17 cellular contexts compared by ENCODE assay signal in genomic region chr19:19602136-19602712, GRCh38. TPM values are rescaled to one million over a fixed set of nuclear protein-coding genes. Genes with fewer than 3 reads are reported as not detected.
DNase-seq lines count a peak whose midpoint lies in the region; ATAC-seq, FAIRE-seq and TF ChIP-seq lines count a peak whose summit lies in the region.
"Had no signal": no experiment of that assay in that cellular context is flagged by ENCODE, and none has a peak within 500 bp of the region (broad histone marks: within the 10 kb centered on the region; RNA-seq: fewer than 3 reads in every experiment).

No MANE protein-coding gene starts in this region.

- H3K9me3 Mint-ChIP-seq in Calu3 (ENCODE audit: low read depth, unreplicated experiment): no peaks in the 10 kb centered on the region
- H3K9me3 Mint-ChIP-seq in activated T-helper 2 cell treated with anti-CD3 and anti-CD28 coated beads, Interferon-gamma antibody, Interleukin-2, Interleukin-4, amounts not matched to agents 10 μg/mL and 5 μg/mL and 100 μg/mL, durations not matched to agents 14 hours and 24 hours and 36 hours: peaks cover 4% of the 10 kb centered on the region
- H3K9me3 Mint-ChIP-seq: nephron had no signal

- TF ChIP-seq CTCF in Calu3 (IDR thresholded peaks at IDR 0.05; ENCODE audit: unreplicated experiment) (no peak), RWPE2 (IDR thresholded peaks at IDR 0.05; ENCODE audit: poor library complexity, severe bottlenecking) (no peak), keratinocyte (optimal IDR thresholded peaks at IDR 0.05 in 1 of 3, IDR thresholded peaks at IDR 0.05 in 1 of 3, conservative IDR thresholded peaks at IDR 0.05 in 1 of 3; ENCODE audit: extremely low read depth in 1 of 3, insufficient read depth in 2 of 3, low read length in 3 of 3) (no peak)

- CTCF ChIA-PET in Calu3 (lab: Charles Lee): interaction anchor here (0.5 kb wide), 1 partner anchor 10 kb away, joined by 4 read pairs; no protein-coding TSS in a partner anchor

- no peaks in the 10 kb centered on the region for H3K9me1 ChIP-seq in keratinocyte (ENCODE audit: control insufficient read depth, extremely low read depth, insufficient read depth, low read length)

- H3K27me3 ChIP-seq in RWPE2 (ENCODE audit: insufficient read depth, poor library complexity, severe bottlenecking): no peaks in the 10 kb centered on the region
- no peaks in the 10 kb centered on the region for H3K27me3 ChIP-seq in keratinocyte (ENCODE audit: control insufficient read depth, extremely low read depth, insufficient read depth, low read length)
- H3K27me3 ChIP-seq: SJSA1 had no signal

- no peaks in the 10 kb centered on the region for H4K20me1 ChIP-seq in keratinocyte (ENCODE audit: control insufficient read depth, extremely low read depth, insufficient read depth, low read length)

- no peaks in the 10 kb centered on the region for H3K27me3 Mint-ChIP-seq in Calu3 (ENCODE audit: unreplicated experiment)
- H3K27me3 Mint-ChIP-seq in activated T-helper 2 cell treated with anti-CD3 and anti-CD28 coated beads, Interferon-gamma antibody, Interleukin-2, Interleukin-4, amounts not matched to agents 10 μg/mL and 5 μg/mL and 100 μg/mL, durations not matched to agents 14 hours and 24 hours and 36 hours (ENCODE audit: low read depth): no peaks in the 10 kb centered on the region

- DNase-seq in Calu3 (no peak), RWPE2 (ENCODE audit: low spot score) (no peak), keratinocyte (ENCODE audit: low read depth, low spot score) (no peak), NCI-H510A (lab: John Stamatoyannopoulos, UW) (no peak), COR-L47 (lab: John Stamatoyannopoulos, UW) (no peak)
- no peak for DNase-seq in activated T-helper 2 cell treated with anti-CD3 and anti-CD28 coated beads, Interferon-gamma antibody, Interleukin-2, Interleukin-4, amounts not matched to agents 10 μg/mL and 5 μg/mL and 100 μg/mL, durations not matched to agents 14 hours and 24 hours and 36 hours (ENCODE audit: low spot score)
- DNase-seq: C1 segment of cervical spinal cord, KBM-7, kidney, NCI-H187, retina had no signal

- dilution Hi-C loops in keratinocyte (cut with MboI; ENCODE audit: extremely low pct_ligation_motif_present, low sequenced_read_pairs): no loop called here

- FAIRE-seq in keratinocyte (lab: Jason Lieb, UNC): no peak
- FAIRE-seq: astrocyte, kidney had no signal

- H3K9me3 ChIP-seq in RWPE2 (ENCODE audit: severe bottlenecking): no peaks in the 10 kb centered on the region
- H3K9me3 ChIP-seq in keratinocyte (ENCODE audit: control insufficient read depth, low read depth, low read length): no peaks in the 10 kb centered on the region
- H3K9me3 ChIP-seq: SJSA1 had no signal

- peak overlapping the region; percentile 82 for H3K4me2 ChIP-seq in keratinocyte (ENCODE audit: control insufficient read depth, extremely low read depth, insufficient read depth, low read depth, low read length)

- H3K9ac ChIP-seq in keratinocyte (ENCODE audit: control insufficient read depth, extremely low read depth, insufficient read depth, low read length): no peak overlapping the region

- no peaks in the 10 kb centered on the region for H3K79me2 ChIP-seq in keratinocyte (ENCODE audit: control insufficient read depth, insufficient read depth, low read length)

- H3K4me3 Mint-ChIP-seq in Calu3 (ENCODE audit: low read depth, unreplicated experiment): no peak overlapping the region
- no peak overlapping the region for H3K4me3 Mint-ChIP-seq in activated T-helper 2 cell treated with anti-CD3 and anti-CD28 coated beads, Interferon-gamma antibody, Interleukin-2, Interleukin-4, amounts not matched to agents 10 μg/mL and 5 μg/mL and 100 μg/mL, durations not matched to agents 14 hours and 24 hours and 36 hours (ENCODE audit: low read depth)
- H3K4me3 Mint-ChIP-seq: nephron had no signal

- H3K4me3 ChIP-seq in RWPE2 (ENCODE audit: severe bottlenecking) (no peak overlapping the region), keratinocyte (ENCODE audit: control insufficient read depth in 2 of 3, extremely low read depth in 1 of 3, insufficient read depth in 2 of 3, low read depth in 1 of 3, low read length in 3 of 3) (no peak overlapping the region)
- H3K4me3 ChIP-seq: SJSA1 had no signal

- H3K36me3 ChIP-seq in RWPE2 (ENCODE audit: low read depth) (no peaks in the 10 kb centered on the region; the same call in 1 of the 2 replicates), keratinocyte (ENCODE audit: control insufficient read depth in 2 of 2, extremely low read depth in 1 of 2, insufficient read depth in 2 of 2, low read length in 2 of 2) (no peaks in the 10 kb centered on the region)
- H3K36me3 ChIP-seq: SJSA1 had no signal

- intact Hi-C loops in Calu3 (cut with micrococcal nuclease; ENCODE audit: unreplicated experiment): loop anchor here (10.0 kb wide), 1 partner anchor 47 kb away; no protein-coding TSS in a partner anchor
- intact Hi-C loops in activated T-helper 2 cell treated with anti-CD3 and anti-CD28 coated beads, Interferon-gamma antibody, Interleukin-2, Interleukin-4, amounts not matched to agents 10 μg/mL and 5 μg/mL and 100 μg/mL, durations not matched to agents 14 hours and 24 hours and 36 hours (cut with micrococcal nuclease): no loop called here

- peaks cover 29% of the 10 kb centered on the region for H3K4me1 Mint-ChIP-seq in Calu3 (ENCODE audit: low read depth, unreplicated experiment)
- H3K4me1 Mint-ChIP-seq in activated T-helper 2 cell treated with anti-CD3 and anti-CD28 coated beads, Interferon-gamma antibody, Interleukin-2, Interleukin-4, amounts not matched to agents 10 μg/mL and 5 μg/mL and 100 μg/mL, durations not matched to agents 14 hours and 24 hours and 36 hours (ENCODE audit: low read depth): peaks cover 56% of the 10 kb centered on the region

- BruUV-seq in Calu3 (replicated peaks; lab: Mats Ljungman, UMichigan): no TSS peak

- H3K27ac Mint-ChIP-seq in Calu3 (ENCODE audit: unreplicated experiment): peak overlapping the region; percentile 72
- H3K27ac Mint-ChIP-seq in activated T-helper 2 cell treated with anti-CD3 and anti-CD28 coated beads, Interferon-gamma antibody, Interleukin-2, Interleukin-4, amounts not matched to agents 10 μg/mL and 5 μg/mL and 100 μg/mL, durations not matched to agents 14 hours and 24 hours and 36 hours: peak overlapping the region; percentile 94
- H3K27ac Mint-ChIP-seq: nephron had no signal

- peaks cover 15% of the 10 kb centered on the region for H3K36me3 Mint-ChIP-seq in Calu3 (ENCODE audit: insufficient read depth, unreplicated experiment)
- H3K36me3 Mint-ChIP-seq in activated T-helper 2 cell treated with anti-CD3 and anti-CD28 coated beads, Interferon-gamma antibody, Interleukin-2, Interleukin-4, amounts not matched to agents 10 μg/mL and 5 μg/mL and 100 μg/mL, durations not matched to agents 14 hours and 24 hours and 36 hours (ENCODE audit: low read depth): peaks cover 36% of the 10 kb centered on the region

- no peak for ATAC-seq in RWPE2 (ENCODE audit: low read depth)
- ATAC-seq in GM21619 (IDR thresholded peaks at IDR 0.05; ENCODE audit: unreplicated experiment): no peak
- ATAC-seq in HG03460 (IDR thresholded peaks at IDR 0.05; ENCODE audit: unreplicated experiment): no peak

- no peak overlapping the region for H2AFZ ChIP-seq in keratinocyte (ENCODE audit: control insufficient read depth, low read length)

- H3K27ac ChIP-seq in RWPE2 (ENCODE audit: poor library complexity, severe bottlenecking) (peak overlapping the region; percentile 83), keratinocyte (ENCODE audit: control insufficient read depth, insufficient read depth, low read length) (peak overlapping the region; percentile 71)
- H3K27ac ChIP-seq: SJSA1 had no signal

- H3K4me1 ChIP-seq in RWPE2 (ENCODE audit: insufficient read depth, poor library complexity, severe bottlenecking) (peaks cover 38% of the 10 kb centered on the region), keratinocyte (ENCODE audit: control insufficient read depth, extremely low read depth, insufficient read depth, low read length) (peaks cover 27% of the 10 kb centered on the region)
- H3K4me1 ChIP-seq: SJSA1 had no signal

RNA-seq across cellular contexts. Expression of gene PBX4, which starts 16.3 kb away (rescaled TPM):
- total RNA-seq in Calu3 (2022): 5.1 and 6.0 TPM in 2 replicates
- total RNA-seq in activated T-helper 2 cell treated with anti-CD3 and anti-CD28 coated beads, Interferon-gamma antibody, Interleukin-2, Interleukin-4, amounts not matched to agents 10 μg/mL and 5 μg/mL and 100 μg/mL, durations not matched to agents 14 hours and 24 hours and 36 hours: 23.4 and 24.8 TPM in 2 replicates
- polyA plus RNA-seq in keratinocyte: 1.7 to 2.2 TPM (median 2.1 TPM) in 3 replicates
- polyA plus RNA-seq in keratinocyte (2011; ENCODE audit: low read depth): 1.4 TPM
- 0.88 and 1.4 TPM in 2 replicates for polyA plus RNA-seq in keratinocyte (2011; cell fraction: cytosol; rRNA removed)
- polyA plus RNA-seq in keratinocyte (2011; cell fraction: nucleus; rRNA removed): 6.6 and 10.1 TPM in 2 replicates
- 1.3 and 2.1 TPM in 2 replicates for polyA plus RNA-seq in keratinocyte (2012; ENCODE audit: low replicate concordance)
- 0.85 to 5.1 TPM (median 2.7 TPM) in 3 replicates for polyA minus RNA-seq in keratinocyte
- not detected for polyA minus RNA-seq in keratinocyte (2011; cell fraction: cytosol; rRNA and poly(A)+ RNA removed)
- polyA minus RNA-seq in keratinocyte (2011; cell fraction: nucleus; rRNA and poly(A)+ RNA removed): 2.6 TPM in 2 replicates
- total RNA-seq: glomerular endothelial cell had no signal

RNA-seq across cellular contexts. Expression of gene LPAR2, which starts 25.8 kb away (rescaled TPM):
- 25.0 and 27.3 TPM in 2 replicates for total RNA-seq in Calu3 (2022)
- total RNA-seq in activated T-helper 2 cell treated with anti-CD3 and anti-CD28 coated beads, Interferon-gamma antibody, Interleukin-2, Interleukin-4, amounts not matched to agents 10 μg/mL and 5 μg/mL and 100 μg/mL, durations not matched to agents 14 hours and 24 hours and 36 hours: 28.9 and 29.8 TPM in 2 replicates
- polyA plus RNA-seq in keratinocyte: 7.3 to 12.4 TPM (median 10.4 TPM) in 3 replicates
- 3.8 TPM for polyA plus RNA-seq in keratinocyte (2011; ENCODE audit: low read depth)
- 5.1 and 8.6 TPM in 2 replicates for polyA plus RNA-seq in keratinocyte (2011; cell fraction: cytosol; rRNA removed)
- 27.3 and 38.4 TPM in 2 replicates for polyA plus RNA-seq in keratinocyte (2011; cell fraction: nucleus; rRNA removed)
- polyA plus RNA-seq in keratinocyte (2012; ENCODE audit: low replicate concordance): 11.7 and 16.1 TPM in 2 replicates
- polyA minus RNA-seq in keratinocyte: 7.6 to 17.5 TPM (median 8.4 TPM) in 3 replicates
- 5.6 TPM for polyA minus RNA-seq in keratinocyte (2011; cell fraction: cytosol; rRNA and poly(A)+ RNA removed)
- 10.0 and 12.0 TPM in 2 replicates for polyA minus RNA-seq in keratinocyte (2011; cell fraction: nucleus; rRNA and poly(A)+ RNA removed)

RNA-seq across cellular contexts. Expression of gene GMIP, which starts 41.2 kb away (rescaled TPM):
- 17.2 and 17.3 TPM in 2 replicates for total RNA-seq in Calu3 (2022)
- total RNA-seq in activated T-helper 2 cell treated with anti-CD3 and anti-CD28 coated beads, Interferon-gamma antibody, Interleukin-2, Interleukin-4, amounts not matched to agents 10 μg/mL and 5 μg/mL and 100 μg/mL, durations not matched to agents 14 hours and 24 hours and 36 hours: 66.0 and 67.5 TPM in 2 replicates
- 5.0 to 7.1 TPM (median 5.5 TPM) in 3 replicates for polyA plus RNA-seq in keratinocyte
- polyA plus RNA-seq in keratinocyte (2011; ENCODE audit: low read depth): 7.0 TPM
- 3.6 and 8.9 TPM in 2 replicates for polyA plus RNA-seq in keratinocyte (2011; cell fraction: cytosol; rRNA removed)
- 16.0 and 20.7 TPM in 2 replicates for polyA plus RNA-seq in keratinocyte (2011; cell fraction: nucleus; rRNA removed)
- polyA plus RNA-seq in keratinocyte (2012; ENCODE audit: low replicate concordance): 5.8 and 12.3 TPM in 2 replicates
- 5.9 to 19.0 TPM (median 8.1 TPM) in 3 replicates for polyA minus RNA-seq in keratinocyte
- 8.4 TPM for polyA minus RNA-seq in keratinocyte (2011; cell fraction: cytosol; rRNA and poly(A)+ RNA removed)
- 9.7 and 11.9 TPM in 2 replicates for polyA minus RNA-seq in keratinocyte (2011; cell fraction: nucleus; rRNA and poly(A)+ RNA removed)
